Comparison of ENCODE assay signal across 8 cellular contexts in the genomic region with DNA sequence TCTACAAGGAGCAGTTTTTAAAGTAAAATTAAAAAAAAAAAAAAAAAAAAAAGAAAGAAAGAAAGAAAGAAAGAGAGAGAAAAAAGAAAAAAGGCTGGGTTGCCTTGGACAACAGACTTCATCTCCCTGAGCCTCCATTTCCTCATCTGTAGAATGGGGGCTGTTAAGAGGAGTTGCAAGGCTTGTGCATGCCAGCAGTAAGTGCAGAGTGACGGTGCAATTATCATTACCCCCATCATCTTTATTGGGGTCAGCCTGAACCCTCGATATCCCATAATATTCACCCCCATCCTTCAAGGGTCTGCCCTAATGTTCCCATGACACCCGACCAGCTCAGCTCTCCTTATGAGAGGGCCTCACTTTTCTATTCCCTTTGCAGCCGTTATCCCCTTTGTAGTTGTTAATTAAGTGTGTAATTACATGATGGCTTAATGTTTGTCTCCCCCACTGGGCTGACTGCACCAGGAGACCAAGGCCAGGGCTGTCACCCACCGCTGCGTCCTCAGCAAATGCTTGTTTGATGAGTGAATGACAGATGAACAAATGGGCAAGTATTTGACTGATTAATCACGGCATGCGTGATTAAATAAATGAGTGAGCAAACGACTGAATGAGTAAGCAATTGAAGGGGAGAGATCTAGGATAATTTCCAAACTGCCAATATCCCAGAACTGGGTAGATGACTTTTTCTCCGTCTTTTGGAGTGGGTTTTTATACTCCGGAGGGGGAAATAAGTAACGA. TPM values are rescaled to one million over a fixed set of nuclear protein-coding genes. Genes with fewer than 3 reads are reported as not detected.
DNase-seq lines count a peak whose midpoint lies in the region; ATAC-seq, FAIRE-seq and TF ChIP-seq lines count a peak whose summit lies in the region.

No MANE protein-coding gene starts in this region.

- H3K4me3 ChIP-seq in GM12875 (ENCODE audit: low read depth, low read length) (peak overlapping the region; percentile 33), HUES6 (ENCODE audit: low read depth, low read length) (peak overlapping the region; percentile 78), iPS-15b (ENCODE audit: low read depth, low read length) (peak overlapping the region; percentile 75)

- H3K9me3 ChIP-seq in HUES6 (ENCODE audit: control insufficient read depth, insufficient read depth, low read depth, low read length), result no peaks in the 10 kb centered on the region
- H3K9me3 ChIP-seq in iPS-15b (ENCODE audit: control insufficient read depth, insufficient read depth, low read length), result no peaks in the 10 kb centered on the region

- TF ChIP-seq CTCF in GM12875 (IDR thresholded peaks at IDR 0.05; ENCODE audit: borderline replicate concordance, insufficient read depth, low read depth, low read length), result no peak
- no peak for TF ChIP-seq CTCF in D721Med (IDR thresholded peaks at IDR 0.05; ENCODE audit: insufficient read depth, missing control alignments)

- TF ChIP-seq POLR2A in H54 (IDR thresholded peaks at IDR 0.05; ENCODE audit: low read depth, low read length), result no peak

- H3K9ac ChIP-seq in HUES6 (ENCODE audit: low read length) (peak overlapping the region; percentile 98), iPS-15b (ENCODE audit: low read depth, low read length) (no peak overlapping the region)

- H3K36me3 Mint-ChIP-seq in activated T-helper 17 cell treated with anti-CD3 and anti-CD28 coated beads, Interleukin-2, amount 50 U/mL, for 72 hours (ENCODE audit: low read depth), result peaks cover 34% of the 10 kb centered on the region
- peaks cover 2% of the 10 kb centered on the region for H3K36me3 Mint-ChIP-seq in stimulated activated memory B cell treated with anti-CD40 and anti-IgM and Interleukin-4, amounts not matched to agents 10 μg/mL and 1 μg/mL and 100 μg/mL, for 72 hours

- no peak for FAIRE-seq in D721Med (lab: Jason Lieb, UNC)
- no peak for FAIRE-seq in H54 (lab: Jason Lieb, UNC)

- DNase-seq in D721Med (ENCODE audit: insufficient read length, low spot score) (no peak), H54 (ENCODE audit: insufficient read length, low spot score) (no peak), HUDEP-2 (lab: John Stamatoyannopoulos, UW; ENCODE audit: unreplicated experiment in 76 of 76) (no peak)

- H3K4me1 ChIP-seq in HUES6 (ENCODE audit: control insufficient read depth, insufficient read depth, low read length) (peaks cover 17% of the 10 kb centered on the region), iPS-15b (ENCODE audit: control insufficient read depth, insufficient read depth, low read length) (no peaks in the 10 kb centered on the region)

- H3K36me3 ChIP-seq in HUES6 (ENCODE audit: control insufficient read depth, insufficient read depth, low read length) (no peaks in the 10 kb centered on the region), iPS-15b (ENCODE audit: control insufficient read depth, insufficient read depth, low read length) (no peaks in the 10 kb centered on the region)

- peaks cover 17% of the 10 kb centered on the region for H3K4me1 Mint-ChIP-seq in activated T-helper 17 cell treated with anti-CD3 and anti-CD28 coated beads, Interleukin-2, amount 50 U/mL, for 72 hours
- peaks cover 38% of the 10 kb centered on the region for H3K4me1 Mint-ChIP-seq in stimulated activated memory B cell treated with anti-CD40 and anti-IgM and Interleukin-4, amounts not matched to agents 10 μg/mL and 1 μg/mL and 100 μg/mL, for 72 hours

- H3K4me3 Mint-ChIP-seq in activated T-helper 17 cell treated with anti-CD3 and anti-CD28 coated beads, Interleukin-2, amount 50 U/mL, for 72 hours, result peak overlapping the region; percentile 83
- H3K4me3 Mint-ChIP-seq in stimulated activated memory B cell treated with anti-CD40 and anti-IgM and Interleukin-4, amounts not matched to agents 10 μg/mL and 1 μg/mL and 100 μg/mL, for 72 hours, result peak overlapping the region; percentile 82

- H3K27me3 Mint-ChIP-seq in activated T-helper 17 cell treated with anti-CD3 and anti-CD28 coated beads, Interleukin-2, amount 50 U/mL, for 72 hours, result no peaks in the 10 kb centered on the region
- no peaks in the 10 kb centered on the region for H3K27me3 Mint-ChIP-seq in stimulated activated memory B cell treated with anti-CD40 and anti-IgM and Interleukin-4, amounts not matched to agents 10 μg/mL and 1 μg/mL and 100 μg/mL, for 72 hours

- H3K27ac Mint-ChIP-seq in activated T-helper 17 cell treated with anti-CD3 and anti-CD28 coated beads, Interleukin-2, amount 50 U/mL, for 72 hours, result peak overlapping the region; percentile 82
- H3K27ac Mint-ChIP-seq in stimulated activated memory B cell treated with anti-CD40 and anti-IgM and Interleukin-4, amounts not matched to agents 10 μg/mL and 1 μg/mL and 100 μg/mL, for 72 hours, result peak overlapping the region; percentile 99

- ATAC-seq in activated T-helper 17 cell treated with anti-CD3 and anti-CD28 coated beads, Interleukin-2, amount 50 U/mL, for 72 hours (replicated peaks), result peak; percentile 40
- no peak for ATAC-seq in stimulated activated memory B cell treated with anti-CD40 and anti-IgM and Interleukin-4, amounts not matched to agents 10 μg/mL and 1 μg/mL and 100 μg/mL, for 72 hours

- H3K27me3 ChIP-seq in HUES6 (ENCODE audit: control insufficient read depth, insufficient read depth, low read length) (peaks cover 1% of the 10 kb centered on the region), iPS-15b (ENCODE audit: control insufficient read depth, insufficient read depth, low read length) (peaks cover 5% of the 10 kb centered on the region)

- no peak overlapping the region for H3K27ac ChIP-seq in HUES6 (ENCODE audit: low read depth, low read length)

- H3K9me3 Mint-ChIP-seq in activated T-helper 17 cell treated with anti-CD3 and anti-CD28 coated beads, Interleukin-2, amount 50 U/mL, for 72 hours, result no peaks in the 10 kb centered on the region
- no peaks in the 10 kb centered on the region for H3K9me3 Mint-ChIP-seq in stimulated activated memory B cell treated with anti-CD40 and anti-IgM and Interleukin-4, amounts not matched to agents 10 μg/mL and 1 μg/mL and 100 μg/mL, for 72 hours

RNA-seq across cellular contexts. Expression of a gene that starts 10.1 kb away (rescaled TPM):
- total RNA-seq in activated T-helper 17 cell treated with anti-CD3 and anti-CD28 coated beads, Interleukin-2, amount 50 U/mL, for 72 hours, result 10 to 100 TPM; 20.7 to 39.2 TPM

RNA-seq across cellular contexts. Expression of a gene that starts 19.0 kb away (rescaled TPM):
- total RNA-seq in activated T-helper 17 cell treated with anti-CD3 and anti-CD28 coated beads, Interleukin-2, amount 50 U/mL, for 72 hours, result 1 to 10 TPM; 5.3 to 8.6 TPM

RNA-seq across cellular contexts. Expression of a gene that starts 20.4 kb away (rescaled TPM):
- total RNA-seq in activated T-helper 17 cell treated with anti-CD3 and anti-CD28 coated beads, Interleukin-2, amount 50 U/mL, for 72 hours, result 1 to 10 TPM; 4.3 to 5.2 TPM

RNA-seq across cellular contexts. Expression of a gene that starts 29.4 kb away (rescaled TPM):
- total RNA-seq in activated T-helper 17 cell treated with anti-CD3 and anti-CD28 coated beads, Interleukin-2, amount 50 U/mL, for 72 hours, result 100 to 1,000 TPM; 151 to 196 TPM

RNA-seq across cellular contexts. Expression of a gene that starts 54.2 kb away (rescaled TPM):
- 10 to 100 TPM; 27.6 to 33.2 TPM for total RNA-seq in activated T-helper 17 cell treated with anti-CD3 and anti-CD28 coated beads, Interleukin-2, amount 50 U/mL, for 72 hours
